Comparison of ENCODE assay signal across 13 cellular contexts in the genomic region with DNA sequence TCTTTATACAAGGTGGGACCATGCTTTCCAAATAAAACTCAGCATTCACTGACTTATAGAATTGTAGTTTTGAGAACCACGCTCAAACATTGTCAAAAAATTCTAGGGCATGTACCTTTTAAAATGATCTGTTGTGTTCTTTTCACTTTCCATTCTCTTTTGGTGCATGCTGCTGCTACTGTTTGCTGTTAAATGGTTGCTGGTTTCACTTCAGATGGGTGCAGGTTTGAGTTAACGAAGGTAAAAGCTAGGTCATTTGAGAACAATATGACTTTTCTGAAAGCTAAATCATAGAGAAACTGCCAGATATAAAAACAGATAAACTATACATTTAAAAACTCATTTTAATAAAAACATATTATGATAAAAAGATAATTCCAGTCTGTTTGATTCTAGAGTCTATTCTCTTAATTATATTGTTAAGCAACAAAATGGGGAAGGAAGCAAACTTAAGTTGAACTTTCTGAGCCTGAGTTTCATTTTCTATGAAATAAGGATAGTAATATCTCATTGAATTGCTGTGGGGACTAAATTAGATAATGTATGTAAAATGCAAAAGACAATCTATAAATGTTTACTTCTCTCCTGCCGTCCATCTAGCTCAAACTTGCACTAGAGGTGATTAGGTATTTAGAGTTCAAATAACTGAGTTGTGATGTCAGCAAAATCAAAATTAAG.
DNase-seq lines count a peak whose midpoint lies in the region; ATAC-seq and TF ChIP-seq lines count a peak whose summit lies in the region.
"Had no signal": no experiment of that assay in that cellular context is flagged by ENCODE, and none has a peak within 500 bp of the region (broad histone marks: within the 10 kb centered on the region; RNA-seq: fewer than 3 reads in every experiment).

No MANE protein-coding gene starts in this region.

- H3K4me1 ChIP-seq in smooth muscle cell (ENCODE audit: low read depth) = no peaks in the 10 kb centered on the region

- H3K9me3 ChIP-seq in smooth muscle cell (replicated peaks; ENCODE audit: low read depth) = no peaks in the 10 kb centered on the region

- no peaks in the 10 kb centered on the region for H3F3A ChIP-seq in smooth muscle cell (ENCODE audit: low read depth)

- no peaks in the 10 kb centered on the region for H4K20me1 ChIP-seq in smooth muscle cell (ENCODE audit: low read depth)

- no peaks in the 10 kb centered on the region for H3K36me3 ChIP-seq in smooth muscle cell (ENCODE audit: low read depth)

- no peaks in the 10 kb centered on the region for H3K27me3 ChIP-seq in smooth muscle cell (ENCODE audit: low read depth)

- no peaks in the 10 kb centered on the region for H3K79me2 ChIP-seq in smooth muscle cell (ENCODE audit: low read depth)

- H3K4me2 ChIP-seq in smooth muscle cell = no peak overlapping the region

- 91% methylated on average over 3 of the region's 3 CpGs for WGBS in smooth muscle cell (ENCODE audit: low lambda C conversion rate)

- no peak overlapping the region for H2AFZ ChIP-seq in smooth muscle cell (ENCODE audit: low read depth)

- peak; percentile 38 for DNase-seq in GM12864 (ENCODE audit: low read depth)
- no peak for DNase-seq in UCSD-AML1 (lab: John Stamatoyannopoulos, UW; ENCODE audit: unreplicated experiment)
- no peak for DNase-seq in cerebellar nuclear complex (lab: John Stamatoyannopoulos, UW)
- DNase-seq in COLO668 (lab: John Stamatoyannopoulos, UW; ENCODE audit: unreplicated experiment) = no peak
- DNase-seq in smooth muscle cell (lab: John Stamatoyannopoulos, UW; ENCODE audit: unreplicated experiment) = no peak
- DNase-seq: DND-41; NCI-H2107; nucleus accumbens; stimulated activated CD4-positive, alpha-beta T cell treated with anti-CD3 and anti-CD28 coated beads, Interleukin-2, amount 100 ng/mL, for 24 hours had no signal

- H3K4me3 ChIP-seq in GM12864 (ENCODE audit: low read depth, low read length) (no peak overlapping the region), smooth muscle cell (no peak overlapping the region)

- H3K9ac ChIP-seq in smooth muscle cell (ENCODE audit: low read depth) = no peak overlapping the region

- TF ChIP-seq CTCF in GM12864 (IDR thresholded peaks at IDR 0.05; ENCODE audit: low read depth, low read length, missing control alignments) (no peak), smooth muscle cell (IDR thresholded peaks at IDR 0.05; ENCODE audit: borderline replicate concordance, insufficient read depth, poor library complexity, severe bottlenecking) (no peak)

- H3K27ac ChIP-seq in smooth muscle cell (ENCODE audit: low read depth) = no peak overlapping the region
- H3K27ac ChIP-seq: RWPE1 had no signal

- ATAC-seq in GM19043 (IDR thresholded peaks at IDR 0.05; ENCODE audit: low read depth, unreplicated experiment) (peak; percentile 81), HG02571 (IDR thresholded peaks at IDR 0.05; ENCODE audit: unreplicated experiment) (peak; percentile 79), HG03280 (IDR thresholded peaks at IDR 0.05; ENCODE audit: unreplicated experiment) (peak; percentile 77)
